Comparison of ENCODE assay signal across 26 cellular contexts in genomic region chr2:113915067-113915819, GRCh38. TPM values are rescaled to one million over a fixed set of nuclear protein-coding genes. Genes with fewer than 3 reads are reported as not detected.
A peak's percentile ranks its signal among the peaks of the same experiment; 100 is the strongest.
DNase-seq lines count a peak whose midpoint lies in the region; ATAC-seq, FAIRE-seq and TF ChIP-seq lines count a peak whose summit lies in the region.
"Had no signal": no experiment of that assay in that cellular context is flagged by ENCODE, and none has a peak within 500 bp of the region (broad histone marks: within the 10 kb centered on the region; RNA-seq: fewer than 3 reads in every experiment).

No MANE protein-coding gene starts in this region.

- H3K9ac ChIP-seq in HepG2 (ENCODE audit: insufficient read depth, low read depth, low read length): no peak overlapping the region

- no peak for ATAC-seq in CD4-positive, CD25-positive, alpha-beta regulatory T cell (ENCODE audit: low read depth in 2 of 2)
- no peak for ATAC-seq in HepG2
- ATAC-seq: effector memory CD8-positive, alpha-beta T cell; esophagus mucosa; HCT116; stimulated activated naive CD8-positive, alpha-beta T cell treated with anti-CD3 and anti-CD28 coated beads, Interleukin-15, amount 100 ng/mL, for 72 hours had no signal

- WGBS in HepG2 (ENCODE audit: low lambda C conversion rate): 94% methylated on average over 10 of the region's 10 CpGs
- WGBS in hepatocyte (ENCODE audit: low lambda C conversion rate, missing lambda C conversion rate): 88% methylated on average over 10 of the region's 10 CpGs

- no peak for FAIRE-seq in HepG2 (lab: Jason Lieb, UNC)

- H3K79me2 ChIP-seq in HepG2 (ENCODE audit: insufficient read depth, low read length): peaks cover 51% of the 10 kb centered on the region
- H3K79me2 ChIP-seq in hepatocyte: peaks cover 94% of the 10 kb centered on the region

- no peaks in the 10 kb centered on the region for H3K9me3 Mint-ChIP-seq in activated CD4-positive, alpha-beta memory T cell treated with anti-CD3 and anti-CD28 coated beads for 36 hours
- no peaks in the 10 kb centered on the region for H3K9me3 Mint-ChIP-seq in activated CD4-positive, alpha-beta memory T cell treated with anti-CD3 and anti-CD28 coated beads, Interleukin-2, amount 10 ng/mL, durations not matched to agents 7 days and 5 days
- no peaks in the 10 kb centered on the region for H3K9me3 Mint-ChIP-seq in CD4-positive, CD25-positive, alpha-beta regulatory T cell
- no peaks in the 10 kb centered on the region for H3K9me3 Mint-ChIP-seq in IgD-negative memory B cell
- H3K9me3 Mint-ChIP-seq: effector memory CD8-positive, alpha-beta T cell; stimulated activated naive CD8-positive, alpha-beta T cell treated with anti-CD3 and anti-CD28 coated beads, Interleukin-15, amount 100 ng/mL, for 72 hours had no signal

- no peaks in the 10 kb centered on the region for H3K27me3 ChIP-seq in CD4-positive, CD25-positive, alpha-beta regulatory T cell (ENCODE audit: control insufficient read depth, insufficient read depth, low read length)
- no peaks in the 10 kb centered on the region for H3K27me3 ChIP-seq in HepG2 (ENCODE audit: control insufficient read depth in 1 of 2, insufficient read depth in 2 of 2, low read length in 2 of 2)
- H3K27me3 ChIP-seq in hepatocyte: no peaks in the 10 kb centered on the region
- H3K27me3 ChIP-seq: uterus had no signal

- peaks cover 60% of the 10 kb centered on the region for H3K4me1 Mint-ChIP-seq in activated CD4-positive, alpha-beta memory T cell treated with anti-CD3 and anti-CD28 coated beads for 36 hours (ENCODE audit: low read depth)
- H3K4me1 Mint-ChIP-seq in activated CD4-positive, alpha-beta memory T cell treated with anti-CD3 and anti-CD28 coated beads, Interleukin-2, amount 10 ng/mL, durations not matched to agents 7 days and 5 days: peaks cover 57% of the 10 kb centered on the region
- peaks cover 28 to 76% (median 49%) of the 10 kb centered on the region in 4 donors for H3K4me1 Mint-ChIP-seq in CD4-positive, CD25-positive, alpha-beta regulatory T cell
- peaks cover 36 to 43% (median 37%) of the 10 kb centered on the region in 3 donors for H3K4me1 Mint-ChIP-seq in IgD-negative memory B cell

- CTCF ChIA-PET in activated CD4-positive, alpha-beta memory T cell treated with anti-CD3 and anti-CD28 coated beads for 36 hours (lab: Charles Lee): interaction anchor here (0.8 kb wide), 1 partner anchor 21 kb away, joined by 3 read pairs; no protein-coding TSS in a partner anchor
- CTCF ChIA-PET in activated CD4-positive, alpha-beta memory T cell treated with anti-CD3 and anti-CD28 coated beads, Interleukin-2, amount 10 ng/mL, durations not matched to agents 7 days and 5 days (lab: Charles Lee): no interaction called here
- CTCF ChIA-PET in HepG2 (lab: Yijun Ruan, JAX; ENCODE audit: low intra/inter-chr PET ratio, low total read pairs): no interaction called here

- H3K4me1 ChIP-seq in CD4-positive, CD25-positive, alpha-beta regulatory T cell (ENCODE audit: control insufficient read depth, insufficient read depth, low read length, poor library complexity, severe bottlenecking): peaks cover 19% of the 10 kb centered on the region
- H3K4me1 ChIP-seq in HepG2 (ENCODE audit: insufficient read depth, low read length) (peaks cover 8% of the 10 kb centered on the region), hepatocyte (ENCODE audit: insufficient read depth) (no peaks in the 10 kb centered on the region)

- DNase-seq in activated CD4-positive, alpha-beta memory T cell treated with anti-CD3 and anti-CD28 coated beads for 36 hours: no peak
- no peak for DNase-seq in activated CD4-positive, alpha-beta memory T cell treated with anti-CD3 and anti-CD28 coated beads, Interleukin-2, amount 10 ng/mL, durations not matched to agents 7 days and 5 days
- no peak for DNase-seq in CD4-positive, CD25-positive, alpha-beta regulatory T cell
- DNase-seq in HepG2 (ENCODE audit: low spot score): no peak
- DNase-seq in iPS-NIHi11 (ENCODE audit: low spot score): no peak
- DNase-seq in hepatocyte (ENCODE audit: low spot score): no peak
- no peak for DNase-seq in LoVo (ENCODE audit: low spot score)
- DNase-seq: 8988T; activated gamma-delta T cell treated with Interleukin-2 at 50 U/mL for 16 hours; activated T-cell treated with anti-CD3 and anti-CD28 coated beads for 4 hours; anterior cingulate cortex; DMS153; effector memory CD8-positive, alpha-beta T cell; foreskin fibroblast; head of caudate nucleus; Kasumi-1; NCI-H146; NCI-H446 treated with DMSO at 0.1 percent for 48 hours; stimulated activated naive CD8-positive, alpha-beta T cell treated with anti-CD3 and anti-CD28 coated beads, Interleukin-15, amount 100 ng/mL, for 72 hours; uterus had no signal

- no peak overlapping the region for H3K4me3 ChIP-seq in CD4-positive, CD25-positive, alpha-beta regulatory T cell (ENCODE audit: low read depth, low read length)
- H3K4me3 ChIP-seq in HepG2 (replicated peaks in 1 of 3; ENCODE audit: insufficient read depth in 1 of 3, low read depth in 2 of 3, low read length in 3 of 3) (no peak overlapping the region), hepatocyte (no peak overlapping the region)
- H3K4me3 ChIP-seq: coronary artery, lung, uterus had no signal

- H3K36me3 ChIP-seq in CD4-positive, CD25-positive, alpha-beta regulatory T cell (ENCODE audit: control insufficient read depth, insufficient read depth, low read length): peaks cover 61% of the 10 kb centered on the region
- H3K36me3 ChIP-seq in HepG2 (replicated peaks in 1 of 2; ENCODE audit: control insufficient read depth in 1 of 2, insufficient read depth in 2 of 2, low read length in 2 of 2): peaks cover 16 to 55% of the 10 kb centered on the region in 2 experiments
- H3K36me3 ChIP-seq in hepatocyte (replicated peaks; ENCODE audit: insufficient read depth, low read depth): peaks cover 8% of the 10 kb centered on the region
- H3K36me3 ChIP-seq: uterus had no signal

- H2AFZ ChIP-seq in HepG2 (ENCODE audit: low read length) (no peak overlapping the region), hepatocyte (no peak overlapping the region)

- peaks cover 55% of the 10 kb centered on the region for H3K36me3 Mint-ChIP-seq in activated CD4-positive, alpha-beta memory T cell treated with anti-CD3 and anti-CD28 coated beads for 36 hours
- H3K36me3 Mint-ChIP-seq in activated CD4-positive, alpha-beta memory T cell treated with anti-CD3 and anti-CD28 coated beads, Interleukin-2, amount 10 ng/mL, durations not matched to agents 7 days and 5 days (ENCODE audit: low read depth): peaks cover 71% of the 10 kb centered on the region
- H3K36me3 Mint-ChIP-seq in CD4-positive, CD25-positive, alpha-beta regulatory T cell: peaks cover 42% of the 10 kb centered on the region
- H3K36me3 Mint-ChIP-seq in IgD-negative memory B cell: peaks cover 9% of the 10 kb centered on the region

- H4K20me1 ChIP-seq in HepG2 (ENCODE audit: insufficient read depth, low read length) (peaks cover 7% of the 10 kb centered on the region; the same call in 1 of the 2 replicates), hepatocyte (ENCODE audit: insufficient read depth, poor library complexity, severe bottlenecking) (peaks cover 35% of the 10 kb centered on the region)

- TF ChIP-seq CTCF in HepG2 (CRISPR knock-in tag; IDR thresholded peaks at IDR 0.05) (no peak), hepatocyte (IDR thresholded peaks at IDR 0.05; ENCODE audit: poor library complexity) (no peak)

- H3K27ac ChIP-seq in CD4-positive, CD25-positive, alpha-beta regulatory T cell (ENCODE audit: insufficient read depth, low read length, poor library complexity, severe bottlenecking): no peak overlapping the region
- no peak overlapping the region for H3K27ac ChIP-seq in HepG2 (ENCODE audit: extremely low read length, insufficient read depth, low read length)
- H3K27ac ChIP-seq in hepatocyte: no peak overlapping the region
- H3K27ac ChIP-seq: coronary artery, RWPE1, uterus had no signal

- TF ChIP-seq EP300 in HepG2 (IDR thresholded peaks at IDR 0.05; ENCODE audit: low read depth in 2 of 2, low read length in 2 of 2) (no peak), HepG2 (CRISPR knock-in tag; IDR thresholded peaks at IDR 0.05; ENCODE audit: borderline replicate concordance) (no peak)

- no peaks in the 10 kb centered on the region for H3K9me2 ChIP-seq in hepatocyte (replicated peaks; ENCODE audit: insufficient read depth)

- BruUV-seq in HepG2 (replicated peaks; lab: Mats Ljungman, UMichigan): no TSS peak

- intact Hi-C loops in activated CD4-positive, alpha-beta memory T cell treated with anti-CD3 and anti-CD28 coated beads for 36 hours (cut with micrococcal nuclease): no loop called here
- intact Hi-C loops in HepG2 (cut with micrococcal nuclease; ENCODE audit: unreplicated experiment): no loop called here

- H3K9me3 ChIP-seq in CD4-positive, CD25-positive, alpha-beta regulatory T cell (ENCODE audit: control insufficient read depth in 2 of 2, low read length in 2 of 2): no peaks in the 10 kb centered on the region
- H3K9me3 ChIP-seq in HepG2 (ENCODE audit: low read length) (no peaks in the 10 kb centered on the region), hepatocyte (ENCODE audit: low read depth) (no peaks in the 10 kb centered on the region)
- H3K9me3 ChIP-seq: uterus had no signal

- in situ Hi-C loops in HepG2 (cut with HindIII; ENCODE audit: extremely low pct_ligation_motif_present, low pct_unique_long_range_greater_than_20kb): no loop called here

- no peak for TF ChIP-seq POLR2A in HepG2 (IDR thresholded peaks at IDR 0.05; ENCODE audit: insufficient read depth in 1 of 2, low read depth in 2 of 2, low read length in 2 of 2)

- no peak overlapping the region for H3K4me3 Mint-ChIP-seq in activated CD4-positive, alpha-beta memory T cell treated with anti-CD3 and anti-CD28 coated beads for 36 hours
- H3K4me3 Mint-ChIP-seq in activated CD4-positive, alpha-beta memory T cell treated with anti-CD3 and anti-CD28 coated beads, Interleukin-2, amount 10 ng/mL, durations not matched to agents 7 days and 5 days: no peak overlapping the region
- peak overlapping the region in 1 of 4 donors; percentile 18 for H3K4me3 Mint-ChIP-seq in CD4-positive, CD25-positive, alpha-beta regulatory T cell
- peak overlapping the region in 2 of 4 donors; percentile 18 to 33 for H3K4me3 Mint-ChIP-seq in IgD-negative memory B cell
- H3K4me3 Mint-ChIP-seq: effector memory CD8-positive, alpha-beta T cell; stimulated activated naive CD8-positive, alpha-beta T cell treated with anti-CD3 and anti-CD28 coated beads, Interleukin-15, amount 100 ng/mL, for 72 hours had no signal

- no peak for TF ChIP-seq RAD21 in HepG2 (CRISPR knock-in tag; IDR thresholded peaks at IDR 0.05)

- H3K27me3 Mint-ChIP-seq in activated CD4-positive, alpha-beta memory T cell treated with anti-CD3 and anti-CD28 coated beads for 36 hours: no peaks in the 10 kb centered on the region
- H3K27me3 Mint-ChIP-seq in activated CD4-positive, alpha-beta memory T cell treated with anti-CD3 and anti-CD28 coated beads, Interleukin-2, amount 10 ng/mL, durations not matched to agents 7 days and 5 days: no peaks in the 10 kb centered on the region
- no peaks in the 10 kb centered on the region for H3K27me3 Mint-ChIP-seq in CD4-positive, CD25-positive, alpha-beta regulatory T cell
- no peaks in the 10 kb centered on the region for H3K27me3 Mint-ChIP-seq in IgD-negative memory B cell
- H3K27me3 Mint-ChIP-seq: effector memory CD8-positive, alpha-beta T cell; stimulated activated naive CD8-positive, alpha-beta T cell treated with anti-CD3 and anti-CD28 coated beads, Interleukin-15, amount 100 ng/mL, for 72 hours had no signal

- peak overlapping the region; percentile 3 for H3K27ac Mint-ChIP-seq in activated CD4-positive, alpha-beta memory T cell treated with anti-CD3 and anti-CD28 coated beads for 36 hours
- H3K27ac Mint-ChIP-seq in activated CD4-positive, alpha-beta memory T cell treated with anti-CD3 and anti-CD28 coated beads, Interleukin-2, amount 10 ng/mL, durations not matched to agents 7 days and 5 days: no peak overlapping the region
- H3K27ac Mint-ChIP-seq in CD4-positive, CD25-positive, alpha-beta regulatory T cell: peak overlapping the region in 2 of 3 donors; percentile 27 to 61
- peak overlapping the region; percentile 8 to 58 (median 35) for H3K27ac Mint-ChIP-seq in IgD-negative memory B cell

- H3K4me2 ChIP-seq in HepG2 (ENCODE audit: low read depth, low read length) (no peak overlapping the region), hepatocyte (no peak overlapping the region)

- POLR2A ChIA-PET in activated CD4-positive, alpha-beta memory T cell treated with anti-CD3 and anti-CD28 coated beads for 36 hours (lab: Charles Lee): no interaction called here
- POLR2A ChIA-PET in activated CD4-positive, alpha-beta memory T cell treated with anti-CD3 and anti-CD28 coated beads, Interleukin-2, amount 10 ng/mL, durations not matched to agents 7 days and 5 days (lab: Charles Lee): interaction anchor here (0.6 kb wide), 1 partner anchor 161 kb away, joined by 4 read pairs; no protein-coding TSS in a partner anchor
- POLR2A ChIA-PET in HepG2 (lab: Yijun Ruan, JAX): no interaction called here

RNA-seq across cellular contexts. Expression of gene ACTR3, which starts 25.4 kb away (rescaled TPM):
- total RNA-seq in activated CD4-positive, alpha-beta memory T cell treated with anti-CD3 and anti-CD28 coated beads for 36 hours: 100 to 1,000 TPM; 653 to 668 TPM
- total RNA-seq in activated CD4-positive, alpha-beta memory T cell treated with anti-CD3 and anti-CD28 coated beads, Interleukin-2, amount 10 ng/mL, durations not matched to agents 7 days and 5 days: 100 to 1,000 TPM; 580 to 592 TPM
- total RNA-seq in CD4-positive, CD25-positive, alpha-beta regulatory T cell: 328 TPM
- 100 to 1,000 TPM; 534 to 718 (median 579) TPM for polyA plus RNA-seq in CD4-positive, CD25-positive, alpha-beta regulatory T cell
- 432 TPM for polyA plus RNA-seq in IgD-negative memory B cell
- 225 and 321 TPM in 2 replicates for total RNA-seq in HepG2 (2016; rRNA removed; fragmentation: Illumina TruSeq; extraction: Trizol)
- 18.8 and 19.5 TPM in 2 replicates for total RNA-seq in HepG2 (2016; cell fraction: cytosol; rRNA removed; fragmentation: Illumina TruSeq; extraction: Trizol; ENCODE audit: low read depth)
- total RNA-seq in HepG2 (2016; cell fraction: insoluble cytoplasmic fraction; rRNA removed; fragmentation: Illumina TruSeq; extraction: Trizol): 228 and 315 TPM in 2 replicates
- total RNA-seq in HepG2 (2016; cell fraction: membrane; rRNA removed; fragmentation: Illumina TruSeq; extraction: Trizol): 52.2 and 56.6 TPM in 2 replicates
- total RNA-seq in HepG2 (2016; cell fraction: nucleus; rRNA removed; fragmentation: Illumina TruSeq; extraction: Trizol): 127 and 131 TPM in 2 replicates
- polyA plus RNA-seq in HepG2 (2011; rRNA removed): 97.1 and 123 TPM in 2 replicates
- polyA plus RNA-seq in HepG2 (2011; cell fraction: cytosol; rRNA removed): 60.4 and 86.6 TPM in 2 replicates
- polyA plus RNA-seq in HepG2 (2011; cell fraction: nucleus; rRNA removed): 31.1 and 37.9 TPM in 2 replicates
- polyA plus RNA-seq in HepG2 (2012): 118 and 123 TPM in 2 replicates
- 12.9 and 14.5 TPM in 2 replicates for polyA plus RNA-seq in HepG2 (2016; cell fraction: cytosol; fragmentation: Illumina TruSeq; extraction: Trizol; ENCODE audit: low read depth)
- 250 and 264 TPM in 2 replicates for polyA plus RNA-seq in HepG2 (2016; cell fraction: insoluble cytoplasmic fraction; fragmentation: Illumina TruSeq; extraction: Trizol; ENCODE audit: low read depth)
- polyA plus RNA-seq in HepG2 (2016; cell fraction: membrane; fragmentation: Illumina TruSeq; extraction: Trizol; ENCODE audit: low read depth): 26.5 and 26.8 TPM in 2 replicates
- 96.6 and 101 TPM in 2 replicates for polyA plus RNA-seq in HepG2 (2016; cell fraction: nucleus; fragmentation: Illumina TruSeq; extraction: Trizol; ENCODE audit: insufficient read depth, low read depth)
- polyA minus RNA-seq in HepG2 (2011; rRNA and poly(A)+ RNA removed; ENCODE audit: low replicate concordance): 74.5 and 227 TPM in 2 replicates
- 198 and 203 TPM in 2 replicates for polyA minus RNA-seq in HepG2 (2011; cell fraction: cytosol; rRNA and poly(A)+ RNA removed)
- 201 and 233 TPM in 2 replicates for polyA minus RNA-seq in HepG2 (2011; cell fraction: nucleus; rRNA and poly(A)+ RNA removed)
- 180 and 194 TPM in 2 replicates for total RNA-seq in hepatocyte
- 119 and 140 TPM in 2 replicates for polyA plus RNA-seq in hepatocyte
